Comparison of ENCODE assay signal across 8 cellular contexts in genomic region chr3:170180107-170180951, GRCh38. TPM values are rescaled to one million over a fixed set of nuclear protein-coding genes. Genes with fewer than 3 reads are reported as not detected.
A peak's percentile ranks its signal among the peaks of the same experiment; 100 is the strongest.
DNase-seq lines count a peak whose midpoint lies in the region; ATAC-seq and TF ChIP-seq lines count a peak whose summit lies in the region.

No MANE protein-coding gene starts in this region.

- H3K4me1 ChIP-seq in HUES64 (ENCODE audit: insufficient read depth, low read length) (peaks cover 16% of the 10 kb centered on the region), rectal smooth muscle tissue (ENCODE audit: control insufficient read depth, insufficient read depth, low read length) (peaks cover 12% of the 10 kb centered on the region)

- peak overlapping the region; percentile 89 for H3K9ac ChIP-seq in HUES64 (ENCODE audit: low read depth, low read length)
- H3K9ac ChIP-seq in rectal smooth muscle tissue (ENCODE audit: low read length), result peak overlapping the region; percentile 99

- H3K36me3 Mint-ChIP-seq in activated T-cell treated with anti-CD3 and anti-CD28 coated beads, Interleukin-2, amount 50 U/mL, for 72 hours (ENCODE audit: insufficient read depth in 2 of 2), result peaks cover 5 to 19% of the 10 kb centered on the region in 2 donors
- peaks cover 2% of the 10 kb centered on the region for H3K36me3 Mint-ChIP-seq in glutamatergic neuron (ENCODE audit: unreplicated experiment)

- in situ Hi-C loops in G401 (cut with HindIII; ENCODE audit: low sequenced_read_pairs), result no loop called here

- no peaks in the 10 kb centered on the region for H3K27me3 Mint-ChIP-seq in activated T-cell treated with anti-CD3 and anti-CD28 coated beads, Interleukin-2, amount 50 U/mL, for 72 hours (ENCODE audit: low read depth)
- no peaks in the 10 kb centered on the region for H3K27me3 Mint-ChIP-seq in glutamatergic neuron (ENCODE audit: unreplicated experiment)

- H3K4me1 Mint-ChIP-seq in activated T-cell treated with anti-CD3 and anti-CD28 coated beads, Interleukin-2, amount 50 U/mL, for 72 hours (ENCODE audit: low read depth), result peaks cover 32% of the 10 kb centered on the region
- peaks cover 11% of the 10 kb centered on the region for H3K4me1 Mint-ChIP-seq in glutamatergic neuron (ENCODE audit: low read depth, unreplicated experiment)

- WGBS in HUES64, result 38% methylated on average over 15 of the region's 16 CpGs

- H3K27me3 ChIP-seq in HUES64 (ENCODE audit: insufficient read depth, low read length) (no peaks in the 10 kb centered on the region), rectal smooth muscle tissue (ENCODE audit: control insufficient read depth, insufficient read depth, low read length) (no peaks in the 10 kb centered on the region)

- DNase-seq in GM10266 (ENCODE audit: extremely low spot score) (peak; percentile 56), glutamatergic neuron (no peak), NCI-H446 treated with DMSO at 0.1 percent for 48 hours (lab: John Stamatoyannopoulos, UW) (no peak), G401 (ENCODE audit: low spot score) (no peak)
- DNase-seq in activated T-cell treated with anti-CD3 and anti-CD28 coated beads, Interleukin-2, amount 50 U/mL, for 72 hours, result no peak

- H3K27ac ChIP-seq in HUES64 (ENCODE audit: low read depth, low read length) (peak overlapping the region; percentile 76; the same call in 1 of the 2 replicates), rectal smooth muscle tissue (ENCODE audit: low read depth, low read length) (peak overlapping the region; percentile 97)

- ATAC-seq in GM21528 (IDR thresholded peaks at IDR 0.05; ENCODE audit: low FRiP score, unreplicated experiment), result peak; percentile 21
- peak; percentile 40 for ATAC-seq in activated T-cell treated with anti-CD3 and anti-CD28 coated beads, Interleukin-2, amount 50 U/mL, for 72 hours (replicated peaks in 1 of 2)

- peak overlapping the region; percentile 99 for H3K27ac Mint-ChIP-seq in activated T-cell treated with anti-CD3 and anti-CD28 coated beads, Interleukin-2, amount 50 U/mL, for 72 hours
- peak overlapping the region; percentile 91 for H3K27ac Mint-ChIP-seq in glutamatergic neuron (ENCODE audit: unreplicated experiment)

- TF ChIP-seq CTCF in GM10266 (IDR thresholded peaks at IDR 0.05; ENCODE audit: control insufficient read depth, insufficient read depth, low read depth, missing control alignments) (no peak), glutamatergic neuron (IDR thresholded peaks at IDR 0.05; ENCODE audit: partially characterized antibody, unreplicated experiment) (no peak)

- H3K9me3 ChIP-seq in HUES64 (ENCODE audit: insufficient read depth, low read depth, low read length), result no peaks in the 10 kb centered on the region

- peaks cover 34% of the 10 kb centered on the region for H3K36me3 ChIP-seq in HUES64 (ENCODE audit: insufficient read depth, low read length)
- H3K36me3 ChIP-seq in rectal smooth muscle tissue (ENCODE audit: control insufficient read depth, insufficient read depth, low read length), result peaks cover 2% of the 10 kb centered on the region

- no peaks in the 10 kb centered on the region for H3K9me3 Mint-ChIP-seq in activated T-cell treated with anti-CD3 and anti-CD28 coated beads, Interleukin-2, amount 50 U/mL, for 72 hours
- H3K9me3 Mint-ChIP-seq in glutamatergic neuron (ENCODE audit: unreplicated experiment), result peaks cover 4% of the 10 kb centered on the region

- H3K4me3 Mint-ChIP-seq in activated T-cell treated with anti-CD3 and anti-CD28 coated beads, Interleukin-2, amount 50 U/mL, for 72 hours, result peak overlapping the region; percentile 94 to 96
- peak overlapping the region; percentile 98 for H3K4me3 Mint-ChIP-seq in glutamatergic neuron (ENCODE audit: unreplicated experiment)

- peak overlapping the region; percentile 99 for H3K4me3 ChIP-seq in HUES64 (ENCODE audit: low read length)
- peak overlapping the region; percentile 97 for H3K4me3 ChIP-seq in rectal smooth muscle tissue (ENCODE audit: low read length)

RNA-seq across cellular contexts. Expression of gene PHC3, which starts 1.2 kb away (rescaled TPM):
- polyA plus RNA-seq in HUES64 (2013, experiment 1 of 2), result 12.8 TPM
- 11.6 TPM for polyA plus RNA-seq in HUES64 (2013, experiment 2 of 2)
- 10 to 100 TPM; 71.1 to 71.6 TPM for total RNA-seq in activated T-cell treated with anti-CD3 and anti-CD28 coated beads, Interleukin-2, amount 50 U/mL, for 72 hours
- total RNA-seq in glutamatergic neuron (ENCODE audit: unreplicated experiment), result 31.9 TPM
- 6.5 and 7.6 TPM in 2 replicates for total RNA-seq in G401 (2014; rRNA removed; shearing (Covaris generic))

RNA-seq across cellular contexts. Expression of gene PRKCI, which starts 41.9 kb away (rescaled TPM):
- 42.2 TPM for polyA plus RNA-seq in HUES64 (2013, experiment 1 of 2)
- 43.5 TPM for polyA plus RNA-seq in HUES64 (2013, experiment 2 of 2)
- 10 to 100 TPM; 33.7 to 36.9 TPM for total RNA-seq in activated T-cell treated with anti-CD3 and anti-CD28 coated beads, Interleukin-2, amount 50 U/mL, for 72 hours
- 175 TPM for total RNA-seq in glutamatergic neuron (ENCODE audit: unreplicated experiment)
- total RNA-seq in G401 (2014; rRNA removed; shearing (Covaris generic)), result 68.9 and 75.5 TPM in 2 replicates
